Comparison of ENCODE assay signal across 12 cellular contexts in the genomic region with DNA sequence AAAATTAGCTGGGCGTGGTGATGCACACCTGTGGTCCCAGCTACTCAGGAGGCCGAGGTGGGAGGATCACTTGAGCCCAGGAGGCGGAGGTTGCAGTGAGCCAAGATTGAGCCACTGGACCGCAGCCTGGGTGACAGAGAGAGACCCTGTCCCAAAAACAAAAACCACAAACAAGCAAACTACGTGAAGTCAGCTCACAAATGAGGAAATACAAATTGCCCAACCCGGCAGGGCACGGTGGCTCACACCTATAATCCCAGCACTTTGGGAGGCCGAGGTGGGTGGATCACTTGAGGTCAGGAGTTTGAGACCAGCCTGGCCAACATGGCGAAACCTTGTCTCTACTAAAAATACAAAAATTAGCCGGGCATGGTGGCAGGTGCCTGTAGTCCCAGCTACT. TPM values are rescaled to one million over a fixed set of nuclear protein-coding genes. Genes with fewer than 3 reads are reported as not detected.
"Had no signal": no experiment of that assay in that cellular context is flagged by ENCODE, and none has a peak within 500 bp of the region (broad histone marks: within the 10 kb centered on the region; RNA-seq: fewer than 3 reads in every experiment).

No MANE protein-coding gene starts in this region.

RNA-seq across cellular contexts. Expression of a gene that starts 19.1 kb away (rescaled TPM):
- total RNA-seq: activated CD4-positive, alpha-beta memory T cell treated with anti-CD3 and anti-CD28 coated beads, Interleukin-2, amount 10 ng/mL, durations not matched to agents 7 days and 5 days; activated CD4-positive, alpha-beta T cell treated with anti-CD3 and anti-CD28 coated beads for 36 hours; activated CD4-positive, alpha-beta T cell treated with anti-CD3 and anti-CD28 coated beads, Interleukin-2, amount 10 ng/mL, durations not matched to agents 7 days and 5 days; activated CD8-positive, alpha-beta memory T cell treated with anti-CD3 and anti-CD28 coated beads, Interleukin-2, amount 10 ng/mL, durations not matched to agents 7 days and 5 days; activated CD8-positive, alpha-beta T cell treated with anti-CD3 and anti-CD28 coated beads, Interleukin-2, amount 10 ng/mL, durations not matched to agents 7 days and 5 days; activated naive CD8-positive, alpha-beta T cell treated with anti-CD3 and anti-CD28 coated beads, Interleukin-2, amount 10 ng/mL, durations not matched to agents 7 days and 5 days; activated T-helper 2 cell treated with anti-CD3 and anti-CD28 coated beads, Interferon-gamma antibody, Interleukin-2, Interleukin-4, amounts not matched to agents 10 μg/mL and 5 μg/mL and 100 μg/mL, durations not matched to agents 14 hours and 24 hours and 36 hours; ascending aorta; bronchial epithelial cell; chondrocyte; T-helper 2 cell treated with Interferon-gamma antibody and Interleukin-4, amounts not matched to agents 100 ng/mL and 5 ng/mL, for 36 hours; WTC11 had no signal
